Comparison of ENCODE assay signal across 9 cellular contexts in genomic region chr17:57408064-57408811, GRCh38.
A peak's percentile ranks its signal among the peaks of the same experiment; 100 is the strongest.
DNase-seq lines count a peak whose midpoint lies in the region; ATAC-seq, FAIRE-seq and TF ChIP-seq lines count a peak whose summit lies in the region.
"Had no signal": no experiment of that assay in that cellular context is flagged by ENCODE, and none has a peak within 500 bp of the region (broad histone marks: within the 10 kb centered on the region; RNA-seq: fewer than 3 reads in every experiment).

No MANE protein-coding gene starts in this region.

- no peak overlapping the region for H3K4me3 ChIP-seq in bronchial epithelial cell (ENCODE audit: low read depth, low read length)
- H3K4me3 ChIP-seq: K562 had no signal

- peak; percentile 59 for ATAC-seq in HG02642 (IDR thresholded peaks at IDR 0.05; ENCODE audit: poor library complexity, unreplicated experiment)
- ATAC-seq: K562 had no signal

- DNase-seq in GM10248 (ENCODE audit: extremely low spot score) (peak; percentile 48), NCI-H345 (lab: John Stamatoyannopoulos, UW) (peak; percentile 82), bronchial epithelial cell (ENCODE audit: low read depth) (peak; percentile 50), retina (peak; percentile 72), NCI-H1694 treated with DMSO at 0.1 percent for 48 hours (lab: John Stamatoyannopoulos, UW) (no peak), T1000 (lab: John Stamatoyannopoulos, UW) (no peak), posterior cingulate gyrus (no peak)

- CTCF ChIA-PET in GM10248 (lab: Yijun Ruan, JAX): interaction anchor here (0.8 to 2.1 kb wide), 8 partner anchors 8 to 264 kb away, joined by 3 to 9 read pairs (median 3); no protein-coding TSS in a partner anchor

- POLR2A ChIA-PET in GM10248 (lab: Yijun Ruan, JAX): no interaction called here

- intact Hi-C loops in posterior cingulate gyrus (cut with DNase I): no loop called here

- no peak for FAIRE-seq in bronchial epithelial cell (lab: Jason Lieb, UNC)
- FAIRE-seq: K562 had no signal

- H3K27me3 ChIP-seq in bronchial epithelial cell (ENCODE audit: control insufficient read depth, insufficient read depth, low read length): no peaks in the 10 kb centered on the region

- TF ChIP-seq CTCF in GM10248 (IDR thresholded peaks at IDR 0.05; ENCODE audit: control extremely low read depth, extremely low read depth, low read depth, missing control alignments): no peak
- TF ChIP-seq CTCF in bronchial epithelial cell (IDR thresholded peaks at IDR 0.05; ENCODE audit: insufficient read depth, low read length, severe bottlenecking): peak; percentile 8

- no peaks in the 10 kb centered on the region for H3K36me3 ChIP-seq in bronchial epithelial cell (ENCODE audit: control insufficient read depth, insufficient read depth, low read length)

Comparison
In these comparisons a context has a peak if more than half of its experiments do, and no peak if none do; other contexts are left out.
1. DNase-seq: peak in GM10248 (single experiment), NCI-H345 (single experiment), bronchial epithelial cell (single experiment) and retina (single experiment); none in NCI-H1694 treated with DMSO at 0.1 percent for 48 hours (single experiment), T1000 (single experiment) and posterior cingulate gyrus (0 of 10).